In the genomic region with DNA sequence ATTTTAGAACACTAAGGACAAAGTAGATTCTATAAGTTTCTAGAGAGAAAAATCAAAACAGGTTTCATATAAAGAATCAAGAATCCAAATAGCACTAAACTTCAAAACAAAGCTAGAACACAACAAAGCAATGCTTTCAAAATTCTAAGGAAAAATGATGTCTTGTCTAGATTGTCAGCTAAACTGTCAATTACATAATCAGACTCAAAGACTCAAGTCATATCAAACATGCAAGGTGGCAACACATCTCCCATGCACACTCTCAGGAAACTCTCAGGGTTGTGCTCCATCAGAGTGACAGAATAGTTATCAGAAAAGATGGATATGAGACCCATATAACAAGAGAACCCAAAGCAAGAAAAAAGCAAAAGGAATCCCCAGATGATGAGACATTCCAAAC, we compare ENCODE assay signal across 27 cellular contexts.
"Had no signal": no experiment of that assay in that cellular context is flagged by ENCODE, and none has a peak within 500 bp of the region (broad histone marks: within the 10 kb centered on the region; RNA-seq: fewer than 3 reads in every experiment).

No MANE protein-coding gene starts in this region.

- DNase-seq: stimulated activated CD4-positive, alpha-beta T cell treated with anti-CD3 and anti-CD28 coated beads, Interleukin-2, amount 100 ng/mL, for 48 hours; stimulated activated CD4-positive, alpha-beta T cell treated with anti-CD3 and anti-CD28 coated beads, Interleukin-4, amount 100 ng/mL, for 1 hour; stimulated activated CD4-positive, alpha-beta T cell treated with anti-CD3 and anti-CD28 coated beads, Interleukin-4, amount 100 ng/mL, for 24 hours; stimulated activated CD4-positive, alpha-beta T cell treated with anti-CD3 and anti-CD28 coated beads, Interleukin-4, amount 100 ng/mL, for 4 hours; stimulated activated CD8-positive, alpha-beta memory T cell treated with anti-CD3 and anti-CD28 coated beads, Interleukin-4, amount 100 ng/mL, for 48 hours; stimulated activated naive B cell treated with anti-CD40 and anti-IgM and Interleukin-4, amounts not matched to agents 10 μg/mL and 1 μg/mL and 100 μg/mL, for 72 hours; stimulated activated naive CD4-positive, alpha-beta T cell; stimulated activated naive CD4-positive, alpha-beta T cell treated with Interleukin-2 at 50 U/mL for 16 hours; stimulated activated naive CD8-positive, alpha-beta T cell treated with anti-CD3 and anti-CD28 coated beads, Interleukin-15, amount 100 ng/mL, for 72 hours; stimulated activated naive CD8-positive, alpha-beta T cell treated with anti-CD3 and anti-CD28 coated beads, Interleukin-15, Interleukin-2, amounts not matched to agents 100 U/mL and 50 U/mL, for 24 hours; stomach; substantia nigra; testis; thyroid gland; tibial artery; transverse colon; trophoblast cell; upper lobe of left lung; upper lobe of right lung; uterus had no signal

- FAIRE-seq: urothelium cell line had no signal

- H3K27me3 ChIP-seq: stomach, suprapubic skin, testis, thyroid gland, tibial artery, tibial nerve, transverse colon, upper lobe of left lung, upper lobe of right lung, uterus, vagina had no signal

- H3K9me3 ChIP-seq: stomach, suprapubic skin, testis, thoracic aorta, thyroid gland, tibial artery, transverse colon, upper lobe of left lung, upper lobe of right lung, uterus, vagina had no signal

- H3K36me3 ChIP-seq: thyroid gland, uterus had no signal

- H3K4me1 ChIP-seq: stomach, suprapubic skin, testis, thyroid gland, tibial artery, tibial nerve, transverse colon, upper lobe of left lung, upper lobe of right lung, uterus, vagina had no signal

- H3K27ac ChIP-seq: stomach, suprapubic skin, testis, thoracic aorta, thyroid gland, tibial artery, tibial nerve, transverse colon, upper lobe of left lung, upper lobe of right lung, uterus, vagina had no signal

- ATAC-seq: stimulated activated effector memory CD8-positive, alpha-beta T cell treated with anti-CD3 and anti-CD28 coated beads, Interleukin-12 subunit alpha, Interleukin-12 subunit beta, amount 100 ng/mL, for 72 hours; stimulated activated memory B cell treated with anti-CD40 and anti-IgM and Interleukin-4, amounts not matched to agents 10 μg/mL and 1 μg/mL and 100 μg/mL, for 72 hours; stimulated activated naive B cell treated with anti-CD40 and anti-IgM and Interleukin-4, amounts not matched to agents 10 μg/mL and 1 μg/mL and 100 μg/mL, for 72 hours; stimulated activated naive CD8-positive, alpha-beta T cell treated with anti-CD3 and anti-CD28 coated beads, Interleukin-15, amount 100 ng/mL, for 72 hours; stimulated activated naive CD8-positive, alpha-beta T cell treated with anti-CD3 and anti-CD28 coated beads, Interleukin-15, Interleukin-2, amounts not matched to agents 100 U/mL and 50 U/mL, for 24 hours; upper lobe of right lung had no signal

- H3K4me3 ChIP-seq: stomach, suprapubic skin, testis, thoracic aorta, thyroid gland, tibial artery, tibial nerve, transverse colon, upper lobe of left lung, upper lobe of right lung, uterus, vagina had no signal
